8 cellular contexts compared by ENCODE assay signal in genomic region chr20:26208296-26209091, GRCh38.
DNase-seq lines count a peak whose midpoint lies in the region; ATAC-seq and TF ChIP-seq lines count a peak whose summit lies in the region.

No MANE protein-coding gene starts in this region.

- no peak for ATAC-seq in esophagus mucosa
- ATAC-seq in HG03457 (IDR thresholded peaks at IDR 0.05; ENCODE audit: unreplicated experiment): no peak
- no peak for ATAC-seq in GM21576 (IDR thresholded peaks at IDR 0.05; ENCODE audit: unreplicated experiment)

- H3K4me3 Mint-ChIP-seq in activated CD4-positive, alpha-beta T cell treated with anti-CD3 and anti-CD28 coated beads, Interleukin-2, amount 10 ng/mL, durations not matched to agents 24 days and 14 days: peak overlapping the region; percentile 52
- no peak overlapping the region for H3K4me3 Mint-ChIP-seq in endothelial cell (ENCODE audit: unreplicated experiment)

- H3K9me3 Mint-ChIP-seq in activated CD4-positive, alpha-beta T cell treated with anti-CD3 and anti-CD28 coated beads, Interleukin-2, amount 10 ng/mL, durations not matched to agents 24 days and 14 days: peaks cover 14% of the 10 kb centered on the region
- no peaks in the 10 kb centered on the region for H3K9me3 Mint-ChIP-seq in endothelial cell (ENCODE audit: unreplicated experiment)

- H3K36me3 Mint-ChIP-seq in activated CD4-positive, alpha-beta T cell treated with anti-CD3 and anti-CD28 coated beads, Interleukin-2, amount 10 ng/mL, durations not matched to agents 24 days and 14 days (ENCODE audit: low read depth): peaks cover 2% of the 10 kb centered on the region
- H3K36me3 Mint-ChIP-seq in endothelial cell (ENCODE audit: low read depth, unreplicated experiment): no peaks in the 10 kb centered on the region

- DNase-seq in GM10266 (ENCODE audit: extremely low spot score) (peak; percentile 8), endothelial cell (ENCODE audit: low spot score) (peak; percentile 53), retina (peak; percentile 84), NCI-H1436 (lab: John Stamatoyannopoulos, UW) (no peak)
- DNase-seq in activated CD4-positive, alpha-beta T cell treated with anti-CD3 and anti-CD28 coated beads, Interleukin-2, amount 10 ng/mL, durations not matched to agents 24 days and 14 days: peak; percentile 71

- H3K27me3 Mint-ChIP-seq in activated CD4-positive, alpha-beta T cell treated with anti-CD3 and anti-CD28 coated beads, Interleukin-2, amount 10 ng/mL, durations not matched to agents 24 days and 14 days: peaks cover 19% of the 10 kb centered on the region
- H3K27me3 Mint-ChIP-seq in endothelial cell (ENCODE audit: unreplicated experiment): peaks cover 5% of the 10 kb centered on the region

- TF ChIP-seq CTCF in GM10266 (IDR thresholded peaks at IDR 0.05; ENCODE audit: control insufficient read depth, insufficient read depth, low read depth, missing control alignments) (no peak), endothelial cell (IDR thresholded peaks at IDR 0.05; ENCODE audit: unreplicated experiment) (no peak)

- H3K27ac Mint-ChIP-seq in activated CD4-positive, alpha-beta T cell treated with anti-CD3 and anti-CD28 coated beads, Interleukin-2, amount 10 ng/mL, durations not matched to agents 24 days and 14 days: no peak overlapping the region
- no peak overlapping the region for H3K27ac Mint-ChIP-seq in endothelial cell (ENCODE audit: unreplicated experiment)

- H3K4me1 Mint-ChIP-seq in activated CD4-positive, alpha-beta T cell treated with anti-CD3 and anti-CD28 coated beads, Interleukin-2, amount 10 ng/mL, durations not matched to agents 24 days and 14 days: peaks cover 7% of the 10 kb centered on the region
- peaks cover 3% of the 10 kb centered on the region for H3K4me1 Mint-ChIP-seq in endothelial cell (ENCODE audit: unreplicated experiment)

- intact Hi-C loops in activated CD4-positive, alpha-beta T cell treated with anti-CD3 and anti-CD28 coated beads, Interleukin-2, amount 10 ng/mL, durations not matched to agents 24 days and 14 days (cut with micrococcal nuclease): no loop called here
